9 cellular contexts compared by ENCODE assay signal in genomic region chr11:68090706-68091105, GRCh38. TPM values are rescaled to one million over a fixed set of nuclear protein-coding genes. Genes with fewer than 3 reads are reported as not detected.
DNase-seq lines count a peak whose midpoint lies in the region; ATAC-seq and TF ChIP-seq lines count a peak whose summit lies in the region.
"Had no signal": no experiment of that assay in that cellular context is flagged by ENCODE, and none has a peak within 500 bp of the region (broad histone marks: within the 10 kb centered on the region; RNA-seq: fewer than 3 reads in every experiment).

No MANE protein-coding gene starts in this region.

- H3K36me3 ChIP-seq in BLaER1 (peaks cover 28% of the 10 kb centered on the region; the same call in 1 of the 2 replicates), Karpas-422 (ENCODE audit: insufficient read depth, low read length) (peaks cover 8% of the 10 kb centered on the region; the same call in 1 of the 2 replicates), mesenchymal stem cell (ENCODE audit: control insufficient read depth in 1 of 2, insufficient read depth in 2 of 2, low read depth in 1 of 2, low read length in 2 of 2) (peaks cover 1 to 8% of the 10 kb centered on the region in 2 experiments)

- no peak overlapping the region for H2BK120ac ChIP-seq in mesenchymal stem cell (ENCODE audit: low read depth, low read length)

- H3K9me3 ChIP-seq in BLaER1, result no peaks in the 10 kb centered on the region
- H3K9me3 ChIP-seq in Karpas-422 (ENCODE audit: low read length), result no peaks in the 10 kb centered on the region
- H3K9me3 ChIP-seq in mesenchymal stem cell (ENCODE audit: control insufficient read depth, low read length), result no peaks in the 10 kb centered on the region

- H3K79me2 ChIP-seq in Karpas-422 (ENCODE audit: low read length), result peaks cover 91% of the 10 kb centered on the region

- H3K4me2 ChIP-seq in BLaER1 (peak overlapping the region; percentile 66), Karpas-422 (ENCODE audit: low read depth, low read length, poor library complexity, severe bottlenecking) (peak overlapping the region; percentile 24), mesenchymal stem cell (ENCODE audit: low read length, poor library complexity, severe bottlenecking) (no peak overlapping the region)

- no peak overlapping the region for H4K91ac ChIP-seq in mesenchymal stem cell (ENCODE audit: low read length)

- H3K79me1 ChIP-seq in mesenchymal stem cell (replicated peaks; ENCODE audit: low read length, poor library complexity, severe bottlenecking), result peaks cover 16% of the 10 kb centered on the region

- no peak overlapping the region for H2BK15ac ChIP-seq in mesenchymal stem cell (ENCODE audit: low read depth, poor library complexity, severe bottlenecking)

- H2AK5ac ChIP-seq in mesenchymal stem cell (ENCODE audit: low read length, severe bottlenecking), result no peak overlapping the region

- H3K14ac ChIP-seq in mesenchymal stem cell (ENCODE audit: low read length in 2 of 2), result no peak overlapping the region

- TF ChIP-seq CTCF in choroid plexus epithelial cell (conservative IDR thresholded peaks at IDR 0.05; ENCODE audit: low read depth, low read length), result no peak

- H3K4me3 ChIP-seq in BLaER1 (no peak overlapping the region), Karpas-422 (ENCODE audit: low read length) (no peak overlapping the region), choroid plexus epithelial cell (ENCODE audit: low read depth, low read length) (no peak overlapping the region), mesenchymal stem cell (ENCODE audit: insufficient read depth in 1 of 2, low read depth in 1 of 2, low read length in 2 of 2) (no peak overlapping the region)

- ATAC-seq in HG03378 (IDR thresholded peaks at IDR 0.05; ENCODE audit: unreplicated experiment) (no peak), HG03025 (IDR thresholded peaks at IDR 0.05; ENCODE audit: low FRiP score, unreplicated experiment) (no peak), HG02763 (IDR thresholded peaks at IDR 0.05; ENCODE audit: unreplicated experiment) (no peak)
- ATAC-seq: CD8-positive, alpha-beta T cell had no signal

- no peak overlapping the region for H2AFZ ChIP-seq in Karpas-422 (ENCODE audit: low read length)
- no peak overlapping the region for H2AFZ ChIP-seq in mesenchymal stem cell (ENCODE audit: low read depth, low read length)

- WGBS in mesenchymal stem cell, result 75% methylated on average over 6 of the region's 6 CpGs

- H4K8ac ChIP-seq in mesenchymal stem cell (ENCODE audit: low read length), result no peak overlapping the region

- H3K4me1 ChIP-seq in BLaER1 (peaks cover 30% of the 10 kb centered on the region), Karpas-422 (ENCODE audit: low read length) (peaks cover 52% of the 10 kb centered on the region), mesenchymal stem cell (ENCODE audit: control insufficient read depth, insufficient read depth, low read depth, low read length) (peaks cover 3% of the 10 kb centered on the region)

- no peaks in the 10 kb centered on the region for H3K9me2 ChIP-seq in Karpas-422 (replicated peaks; ENCODE audit: insufficient read depth, low read length)

- no peak overlapping the region for H3K23ac ChIP-seq in mesenchymal stem cell (ENCODE audit: low read length in 2 of 2)

- no peak overlapping the region for H3K4ac ChIP-seq in mesenchymal stem cell (ENCODE audit: low read depth in 1 of 2, low read length in 2 of 2)

- H2BK5ac ChIP-seq in mesenchymal stem cell (ENCODE audit: low read depth, low read length, poor library complexity, severe bottlenecking), result no peak overlapping the region

- no peaks in the 10 kb centered on the region for H3K27me3 ChIP-seq in BLaER1
- no peaks in the 10 kb centered on the region for H3K27me3 ChIP-seq in Karpas-422 (ENCODE audit: low read length)
- no peaks in the 10 kb centered on the region for H3K27me3 ChIP-seq in mesenchymal stem cell (ENCODE audit: control insufficient read depth in 1 of 2, insufficient read depth in 1 of 2, low read length in 2 of 2)

- H3K27ac ChIP-seq in BLaER1 (peak overlapping the region; percentile 61), Karpas-422 (ENCODE audit: low read length) (peak overlapping the region; percentile 7; the same call in 1 of the 2 replicates), mesenchymal stem cell (ENCODE audit: low read length, poor library complexity, severe bottlenecking) (no peak overlapping the region)

- H3K18ac ChIP-seq in mesenchymal stem cell (ENCODE audit: low read depth in 1 of 2, low read length in 2 of 2), result no peak overlapping the region

- H4K20me1 ChIP-seq in BLaER1, result peaks cover 8% of the 10 kb centered on the region; the same call in 1 of the 2 replicates
- no peaks in the 10 kb centered on the region for H4K20me1 ChIP-seq in Karpas-422 (ENCODE audit: insufficient read depth, low read depth, low read length)

- no peak for DNase-seq in Karpas-422
- DNase-seq in choroid plexus epithelial cell (ENCODE audit: low read depth), result peak; percentile 13
- DNase-seq in midbrain (lab: John Stamatoyannopoulos, UW), result peak; percentile 83
- no peak for DNase-seq in mesenchymal stem cell

- H2BK12ac ChIP-seq in mesenchymal stem cell (ENCODE audit: low read length in 2 of 2), result no peak overlapping the region

- H3K9ac ChIP-seq in BLaER1 (peak overlapping the region; percentile 46; the same call in 1 of the 2 replicates), Karpas-422 (ENCODE audit: low read length) (no peak overlapping the region), mesenchymal stem cell (ENCODE audit: low read length) (no peak overlapping the region)

RNA-seq across cellular contexts. Expression of gene CHKA, which starts 30.5 kb away (rescaled TPM):
- total RNA-seq in Karpas-422 (2014; rRNA removed; shearing (Covaris generic); ENCODE audit: low replicate concordance), result 35.8 and 51.3 TPM in 2 replicates
- polyA plus RNA-seq in mesenchymal stem cell (2013, experiment 1 of 2), result 22.7 TPM
- polyA plus RNA-seq in mesenchymal stem cell (2013, experiment 2 of 2), result 22.9 TPM

RNA-seq across cellular contexts. Expression of gene TCIRG1, which starts 51.9 kb away (rescaled TPM):
- total RNA-seq in Karpas-422 (2014; rRNA removed; shearing (Covaris generic); ENCODE audit: low replicate concordance), result 47.7 and 82.3 TPM in 2 replicates
- polyA plus RNA-seq in mesenchymal stem cell (2013, experiment 1 of 2), result 84.2 TPM
- 79.4 TPM for polyA plus RNA-seq in mesenchymal stem cell (2013, experiment 2 of 2)

Comparison
In these comparisons a context has a peak if more than half of its experiments do, and no peak if none do; other contexts are left out.
1. DNase-seq: peak in choroid plexus epithelial cell (single experiment) and midbrain (single experiment); none in Karpas-422 (single experiment) and mesenchymal stem cell (single experiment).